11 cellular contexts compared by ENCODE assay signal in the genomic region with DNA sequence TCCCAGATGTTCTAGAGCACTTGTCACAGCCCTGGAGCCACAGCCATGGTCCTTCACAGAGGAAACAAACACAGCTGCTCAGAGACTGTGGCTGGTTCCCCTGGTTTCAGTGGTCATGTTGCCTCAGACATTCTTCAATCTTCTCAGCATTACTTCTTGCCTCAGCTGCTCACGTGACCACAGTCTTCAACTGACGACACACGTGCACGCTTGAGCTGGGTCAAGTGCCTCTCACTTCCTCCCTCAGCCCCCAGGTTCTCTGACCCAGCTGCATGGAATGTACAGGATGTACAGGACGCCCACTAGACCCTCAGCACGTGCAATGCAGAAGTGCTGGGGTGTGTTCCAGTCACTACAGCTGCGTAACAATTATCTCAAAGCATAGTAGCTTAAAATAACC.
DNase-seq lines count a peak whose midpoint lies in the region; ATAC-seq and TF ChIP-seq lines count a peak whose summit lies in the region.
"Had no signal": no experiment of that assay in that cellular context is flagged by ENCODE, and none has a peak within 500 bp of the region (broad histone marks: within the 10 kb centered on the region; RNA-seq: fewer than 3 reads in every experiment).

No MANE protein-coding gene starts in this region.

- no peaks in the 10 kb centered on the region for H3K4me1 Mint-ChIP-seq in CD4-positive, alpha-beta T cell (ENCODE audit: low read depth)

- H3K27ac Mint-ChIP-seq in CD4-positive, alpha-beta T cell: no peak overlapping the region

- POLR2A ChIA-PET in CD4-positive, alpha-beta T cell (lab: Charles Lee): no interaction called here

- H3K9me3 Mint-ChIP-seq in CD4-positive, alpha-beta T cell: no peaks in the 10 kb centered on the region

- DNase-seq in Kasumi-1 (lab: John Stamatoyannopoulos, UW): peak; percentile 52 to 58
- peak; percentile 24 for DNase-seq in kidney tubule cell (ENCODE audit: low spot score)
- no peak for DNase-seq in CD4-positive, alpha-beta T cell
- no peak for DNase-seq in DMS153 treated with DMSO at 0.1 percent for 48 hours (lab: John Stamatoyannopoulos, UW; ENCODE audit: unreplicated experiment)
- no peak for DNase-seq in effector CD4-positive, alpha-beta T cell
- no peak for DNase-seq in NCI-H128 (lab: John Stamatoyannopoulos, UW; ENCODE audit: unreplicated experiment)
- DNase-seq: NCI-H2029 treated with DMSO at 0.1 percent for 48 hours; stimulated activated CD4-positive, alpha-beta T cell treated with anti-CD3 and anti-CD28 coated beads, Interleukin-15, amount 100 ng/mL, for 24 hours had no signal

- ATAC-seq in GM18499 (IDR thresholded peaks at IDR 0.05; ENCODE audit: insufficient read depth, unreplicated experiment) (peak; percentile 74), GM21576 (IDR thresholded peaks at IDR 0.05; ENCODE audit: unreplicated experiment) (peak; percentile 67)
- no peak for ATAC-seq in CD4-positive, alpha-beta T cell (ENCODE audit: poor library complexity)
- ATAC-seq: HCT116 had no signal

- no peaks in the 10 kb centered on the region for H3K9me3 ChIP-seq in CD4-positive, alpha-beta T cell (ENCODE audit: control insufficient read depth, low read length)

- H3K27me3 ChIP-seq in CD4-positive, alpha-beta T cell (ENCODE audit: control insufficient read depth, insufficient read depth, low read length): no peaks in the 10 kb centered on the region

- no peaks in the 10 kb centered on the region for H3K36me3 Mint-ChIP-seq in CD4-positive, alpha-beta T cell (ENCODE audit: low read depth)

- intact Hi-C loops in CD4-positive, alpha-beta T cell (cut with DNase I, micrococcal nuclease): no loop called here

- no peak overlapping the region for H3K4me3 Mint-ChIP-seq in CD4-positive, alpha-beta T cell

- TF ChIP-seq CTCF in CD4-positive, alpha-beta T cell (IDR thresholded peaks at IDR 0.05): no peak

- H3K27me3 Mint-ChIP-seq in CD4-positive, alpha-beta T cell: peaks cover 4% of the 10 kb centered on the region

- CTCF ChIA-PET in CD4-positive, alpha-beta T cell (lab: Charles Lee): no interaction called here

- no peak overlapping the region for H3K27ac ChIP-seq in CD4-positive, alpha-beta T cell (ENCODE audit: low read depth, low read length)

Comparison
In these comparisons a context has a peak if more than half of its experiments do, and no peak if none do; other contexts are left out.
1. DNase-seq: peak in Kasumi-1 (2 of 2) and kidney tubule cell (single experiment); none in CD4-positive, alpha-beta T cell (0 of 10), DMS153 treated with DMSO at 0.1 percent for 48 hours (single experiment), effector CD4-positive, alpha-beta T cell (single experiment) and NCI-H128 (single experiment).